In the genomic region with DNA sequence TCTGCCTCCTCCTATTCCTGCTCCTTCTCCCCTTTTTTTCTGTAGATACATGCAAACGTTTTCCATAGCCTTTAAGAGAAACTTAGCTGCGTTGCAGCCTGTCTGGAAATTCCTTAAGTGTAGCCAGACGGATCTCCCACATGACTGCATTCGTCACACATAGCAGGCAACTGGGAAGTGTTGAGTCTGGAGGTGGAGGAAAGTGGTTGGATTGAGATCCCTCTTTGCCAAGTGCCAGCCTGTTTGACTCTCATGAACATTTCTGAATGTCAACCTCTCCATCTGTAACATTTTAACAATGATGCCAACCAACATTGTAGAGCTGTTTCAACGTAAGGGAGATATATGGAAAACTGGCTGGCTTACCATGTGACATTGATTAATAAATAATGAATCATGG, we compare ENCODE assay signal across 21 cellular contexts. TPM values are rescaled to one million over a fixed set of nuclear protein-coding genes. Genes with fewer than 3 reads are reported as not detected.
A peak's percentile ranks its signal among the peaks of the same experiment; 100 is the strongest.
DNase-seq lines count a peak whose midpoint lies in the region; ATAC-seq lines count a peak whose summit lies in the region.
"Had no signal": no experiment of that assay in that cellular context is flagged by ENCODE, and none has a peak within 500 bp of the region (broad histone marks: within the 10 kb centered on the region; RNA-seq: fewer than 3 reads in every experiment).

No MANE protein-coding gene starts in this region.

- H3K36me3 Mint-ChIP-seq in activated CD8-positive, alpha-beta T cell treated with anti-CD3 and anti-CD28 coated beads, Interleukin-2, amount 10 ng/mL, durations not matched to agents 7 days and 5 days (ENCODE audit: low read depth), result no peaks in the 10 kb centered on the region
- H3K36me3 Mint-ChIP-seq in natural killer cell treated with Interleukin-12 subunit alpha and Interleukin-12 subunit beta and Interleukin-15 and Interleukin-18, amount 100 ng/mL, for 72 hours, result no peaks in the 10 kb centered on the region
- H3K36me3 Mint-ChIP-seq: CD4-positive, alpha-beta memory T cell had no signal

- ATAC-seq in activated CD8-positive, alpha-beta T cell treated with anti-CD3 and anti-CD28 coated beads, Interleukin-2, amount 10 ng/mL, durations not matched to agents 7 days and 5 days, result no peak
- no peak for ATAC-seq in natural killer cell treated with Interleukin-12 subunit alpha and Interleukin-12 subunit beta and Interleukin-15 and Interleukin-18, amount 100 ng/mL, for 72 hours
- ATAC-seq: Right ventricle myocardium inferior had no signal

- CTCF ChIA-PET in activated CD8-positive, alpha-beta T cell treated with anti-CD3 and anti-CD28 coated beads, Interleukin-2, amount 10 ng/mL, durations not matched to agents 7 days and 5 days (lab: Charles Lee), result no interaction called here

- no peaks in the 10 kb centered on the region for H3K4me1 Mint-ChIP-seq in activated CD8-positive, alpha-beta T cell treated with anti-CD3 and anti-CD28 coated beads, Interleukin-2, amount 10 ng/mL, durations not matched to agents 7 days and 5 days (ENCODE audit: low read depth)
- H3K4me1 Mint-ChIP-seq in natural killer cell treated with Interleukin-12 subunit alpha and Interleukin-12 subunit beta and Interleukin-15 and Interleukin-18, amount 100 ng/mL, for 72 hours (ENCODE audit: low read depth in 2 of 2), result no peaks in the 10 kb centered on the region
- H3K4me1 Mint-ChIP-seq: B cell; CD4-positive, alpha-beta memory T cell had no signal

- DNase-seq in NCI-H2171 treated with DMSO at 0.1 percent for 48 hours (lab: John Stamatoyannopoulos, UW) (peak; percentile 35), NCI-H2171 (lab: John Stamatoyannopoulos, UW) (no peak), amniotic epithelial cell (ENCODE audit: low read depth) (peak; percentile 39), kidney tubule cell (ENCODE audit: low spot score) (peak; percentile 88), NCI-H748 (lab: John Stamatoyannopoulos, UW; ENCODE audit: unreplicated experiment) (no peak)
- no peak for DNase-seq in activated CD8-positive, alpha-beta T cell treated with anti-CD3 and anti-CD28 coated beads, Interleukin-2, amount 10 ng/mL, durations not matched to agents 7 days and 5 days
- DNase-seq in natural killer cell treated with Interleukin-12 subunit alpha and Interleukin-12 subunit beta and Interleukin-15 and Interleukin-18, amount 100 ng/mL, for 72 hours (ENCODE audit: low spot score), result no peak
- DNase-seq in effector CD4-positive, alpha-beta T cell, result no peak
- DNase-seq: CD4-positive, alpha-beta memory T cell; DMS79; HCEC 1CT; MM.1S; NCI-H1930; NCI-H2227 treated with DMSO at 0.1 percent for 48 hours; NCI-H526; PC-9; SK-N-SH had no signal

- peaks cover 3% of the 10 kb centered on the region for H3K27me3 Mint-ChIP-seq in activated CD8-positive, alpha-beta T cell treated with anti-CD3 and anti-CD28 coated beads, Interleukin-2, amount 10 ng/mL, durations not matched to agents 7 days and 5 days (ENCODE audit: low read depth)
- peaks cover 18 to 24% of the 10 kb centered on the region in 2 donors for H3K27me3 Mint-ChIP-seq in natural killer cell treated with Interleukin-12 subunit alpha and Interleukin-12 subunit beta and Interleukin-15 and Interleukin-18, amount 100 ng/mL, for 72 hours

- no peak overlapping the region for H3K27ac Mint-ChIP-seq in activated CD8-positive, alpha-beta T cell treated with anti-CD3 and anti-CD28 coated beads, Interleukin-2, amount 10 ng/mL, durations not matched to agents 7 days and 5 days
- H3K27ac Mint-ChIP-seq in natural killer cell treated with Interleukin-12 subunit alpha and Interleukin-12 subunit beta and Interleukin-15 and Interleukin-18, amount 100 ng/mL, for 72 hours, result no peak overlapping the region
- H3K27ac Mint-ChIP-seq: B cell; CD4-positive, alpha-beta memory T cell had no signal

- POLR2A ChIA-PET in activated CD8-positive, alpha-beta T cell treated with anti-CD3 and anti-CD28 coated beads, Interleukin-2, amount 10 ng/mL, durations not matched to agents 7 days and 5 days (lab: Charles Lee), result no interaction called here

- H3K9me3 Mint-ChIP-seq in activated CD8-positive, alpha-beta T cell treated with anti-CD3 and anti-CD28 coated beads, Interleukin-2, amount 10 ng/mL, durations not matched to agents 7 days and 5 days (ENCODE audit: insufficient read depth), result no peaks in the 10 kb centered on the region
- H3K9me3 Mint-ChIP-seq in natural killer cell treated with Interleukin-12 subunit alpha and Interleukin-12 subunit beta and Interleukin-15 and Interleukin-18, amount 100 ng/mL, for 72 hours, result no peaks in the 10 kb centered on the region

- H3K4me3 Mint-ChIP-seq in activated CD8-positive, alpha-beta T cell treated with anti-CD3 and anti-CD28 coated beads, Interleukin-2, amount 10 ng/mL, durations not matched to agents 7 days and 5 days, result no peak overlapping the region
- H3K4me3 Mint-ChIP-seq in natural killer cell treated with Interleukin-12 subunit alpha and Interleukin-12 subunit beta and Interleukin-15 and Interleukin-18, amount 100 ng/mL, for 72 hours, result no peak overlapping the region
- H3K4me3 Mint-ChIP-seq: B cell had no signal

RNA-seq across cellular contexts. Expression of a gene that starts 45.1 kb away (rescaled TPM):
- total RNA-seq in activated CD8-positive, alpha-beta T cell treated with anti-CD3 and anti-CD28 coated beads, Interleukin-2, amount 10 ng/mL, durations not matched to agents 7 days and 5 days, result not detected
- not detected for total RNA-seq in natural killer cell treated with Interleukin-12 subunit alpha and Interleukin-12 subunit beta and Interleukin-15 and Interleukin-18, amount 100 ng/mL, for 72 hours
- total RNA-seq: A673; B cell; CD4-positive, alpha-beta memory T cell; G401; PC-9; Right ventricle myocardium inferior had no signal

Comparison
In these comparisons a context has a peak if more than half of its experiments do, and no peak if none do; other contexts are left out.
1. DNase-seq: peak in NCI-H2171 treated with DMSO at 0.1 percent for 48 hours (single experiment), amniotic epithelial cell (single experiment) and kidney tubule cell (single experiment); none in NCI-H2171 (single experiment), activated CD8-positive, alpha-beta T cell treated with anti-CD3 and anti-CD28 coated beads, Interleukin-2, amount 10 ng/mL, durations not matched to agents 7 days and 5 days (single experiment), natural killer cell treated with Interleukin-12 subunit alpha and Interleukin-12 subunit beta and Interleukin-15 and Interleukin-18, amount 100 ng/mL, for 72 hours (single experiment), effector CD4-positive, alpha-beta T cell (single experiment) and NCI-H748 (single experiment).